ENCODE assay signal across 8 cellular contexts in genomic region chr10:6275022-6275997, GRCh38.
A peak's percentile ranks its signal among the peaks of the same experiment; 100 is the strongest.
DNase-seq lines count a peak whose midpoint lies in the region; ATAC-seq and TF ChIP-seq lines count a peak whose summit lies in the region.

No MANE protein-coding gene starts in this region.

- peaks cover 6 to 22% (median 15%) of the 10 kb centered on the region in 11 experiments; a peak in 17 of 22 replicates for H3K9me3 ChIP-seq in BLaER1 treated with 17β-estradiol and CSF1 and Interleukin-3, amounts not matched to agents 10 nM and 100 nM (replicated peaks in 1 of 11)
- H3K9me3 ChIP-seq in Karpas-422 (ENCODE audit: low read length) (no peaks in the 10 kb centered on the region), right lobe of liver (no peaks in the 10 kb centered on the region)

- no peaks in the 10 kb centered on the region for H4K20me1 ChIP-seq in BLaER1 treated with 17β-estradiol and CSF1 and Interleukin-3, amounts not matched to agents 10 nM and 100 nM
- no peaks in the 10 kb centered on the region for H4K20me1 ChIP-seq in Karpas-422 (ENCODE audit: insufficient read depth, low read depth, low read length)

- no peaks in the 10 kb centered on the region for H3K9me2 ChIP-seq in Karpas-422 (replicated peaks; ENCODE audit: insufficient read depth, low read length)

- 64% methylated on average over 11 of the region's 29 CpGs for WGBS in right lobe of liver (ENCODE audit: insufficient coverage, low coverage, low lambda C conversion rate, missing lambda C conversion rate)

- TF ChIP-seq CTCF in right lobe of liver (IDR thresholded peaks at IDR 0.05) = no peak

- ATAC-seq in GM21381 (IDR thresholded peaks at IDR 0.05; ENCODE audit: unreplicated experiment) (peak; percentile 66), right lobe of liver (peak; percentile 32 to 65 (median 60)), GM18858 (IDR thresholded peaks at IDR 0.05; ENCODE audit: unreplicated experiment) (no peak)

- peak overlapping the region; percentile 21 to 87 (median 56); a peak in 20 of 22 replicates for H3K4me2 ChIP-seq in BLaER1 treated with 17β-estradiol and CSF1 and Interleukin-3, amounts not matched to agents 10 nM and 100 nM
- no peak overlapping the region for H3K4me2 ChIP-seq in Karpas-422 (ENCODE audit: low read depth, low read length, poor library complexity, severe bottlenecking)

- no peaks in the 10 kb centered on the region for H3K79me2 ChIP-seq in Karpas-422 (ENCODE audit: low read length)

- H3K9ac ChIP-seq in BLaER1 treated with 17β-estradiol and CSF1 and Interleukin-3, amounts not matched to agents 10 nM and 100 nM = peak overlapping the region in 5 of 11 experiments; percentile 28 to 83 (median 73); a peak in 9 of 22 replicates
- no peak overlapping the region for H3K9ac ChIP-seq in Karpas-422 (ENCODE audit: low read length)

- no peak for TF ChIP-seq POLR2A in right lobe of liver (IDR thresholded peaks at IDR 0.05)

- H2AFZ ChIP-seq in Karpas-422 (ENCODE audit: low read length) = no peak overlapping the region

- 0 out of 20 replicates have a peak overlapping the region, but pooled peaks of 1 of the 10 experiments have one; percentile 6 for H3K4me3 ChIP-seq in BLaER1 treated with 17β-estradiol and CSF1 and Interleukin-3, amounts not matched to agents 10 nM and 100 nM
- H3K4me3 ChIP-seq in Karpas-422 (ENCODE audit: low read length) (no peak overlapping the region), right lobe of liver (no peak overlapping the region)

- no peaks in the 10 kb centered on the region for H3K27me3 ChIP-seq in BLaER1 treated with 17β-estradiol and CSF1 and Interleukin-3, amounts not matched to agents 10 nM and 100 nM
- H3K27me3 ChIP-seq in Karpas-422 (ENCODE audit: low read length) (no peaks in the 10 kb centered on the region), right lobe of liver (no peaks in the 10 kb centered on the region)

- H3K4me1 ChIP-seq in BLaER1 treated with 17β-estradiol and CSF1 and Interleukin-3, amounts not matched to agents 10 nM and 100 nM = peaks cover 11 to 82% (median 33%) of the 10 kb centered on the region in 10 experiments; a peak in 19 of 20 replicates
- H3K4me1 ChIP-seq in Karpas-422 (ENCODE audit: low read length) (no peaks in the 10 kb centered on the region), right lobe of liver (peaks cover 0 to 48% (median 15%) of the 10 kb centered on the region in 4 donors)

- H3K36me3 ChIP-seq in BLaER1 treated with 17β-estradiol and CSF1 and Interleukin-3, amounts not matched to agents 10 nM and 100 nM = peaks cover 0 to 13% (median 0%) of the 10 kb centered on the region in 11 experiments; a peak in 6 of 22 replicates
- H3K36me3 ChIP-seq in Karpas-422 (ENCODE audit: insufficient read depth, low read length) (no peaks in the 10 kb centered on the region), right lobe of liver (no peaks in the 10 kb centered on the region)

- intact Hi-C loops in right lobe of liver (cut with DNase I) = no loop called here

- DNase-seq in Karpas-422 (peak; percentile 42), right lobe of liver (peak; percentile 77 to 90 (median 87))
- peak; percentile 83 for DNase-seq in activated CD4-positive, alpha-beta T cell treated with anti-CD3 and anti-CD28 coated beads, Interleukin-2, amount 50 U/mL, for 1 hour
- DNase-seq in stimulated activated CD4-positive, alpha-beta T cell treated with anti-CD3 and anti-CD28 coated beads, Interleukin-4, amount 100 ng/mL, for 24 hours = peak; percentile 92

- H3K27ac ChIP-seq in BLaER1 treated with 17β-estradiol and CSF1 and Interleukin-3, amounts not matched to agents 10 nM and 100 nM = peak overlapping the region; percentile 4 to 94 (median 64); a peak in 21 of 22 replicates
- H3K27ac ChIP-seq in Karpas-422 (ENCODE audit: low read length) (no peak overlapping the region), cingulate gyrus (ENCODE audit: low read depth, low read length) (peak overlapping the region; percentile 69), right lobe of liver (peak overlapping the region; percentile 24 to 79 (median 48))

Comparison
In these comparisons a context has a peak if more than half of its experiments do, and no peak if none do; other contexts are left out.
1. DNase-seq: peak in every context shown above with its lines; median percentile 92 in stimulated activated CD4-positive, alpha-beta T cell treated with anti-CD3 and anti-CD28 coated beads, Interleukin-4, amount 100 ng/mL, for 24 hours; 87 in right lobe of liver; 83 in activated CD4-positive, alpha-beta T cell treated with anti-CD3 and anti-CD28 coated beads, Interleukin-2, amount 50 U/mL, for 1 hour; 42 in Karpas-422.